15 cellular contexts compared by ENCODE assay signal in the genomic region with DNA sequence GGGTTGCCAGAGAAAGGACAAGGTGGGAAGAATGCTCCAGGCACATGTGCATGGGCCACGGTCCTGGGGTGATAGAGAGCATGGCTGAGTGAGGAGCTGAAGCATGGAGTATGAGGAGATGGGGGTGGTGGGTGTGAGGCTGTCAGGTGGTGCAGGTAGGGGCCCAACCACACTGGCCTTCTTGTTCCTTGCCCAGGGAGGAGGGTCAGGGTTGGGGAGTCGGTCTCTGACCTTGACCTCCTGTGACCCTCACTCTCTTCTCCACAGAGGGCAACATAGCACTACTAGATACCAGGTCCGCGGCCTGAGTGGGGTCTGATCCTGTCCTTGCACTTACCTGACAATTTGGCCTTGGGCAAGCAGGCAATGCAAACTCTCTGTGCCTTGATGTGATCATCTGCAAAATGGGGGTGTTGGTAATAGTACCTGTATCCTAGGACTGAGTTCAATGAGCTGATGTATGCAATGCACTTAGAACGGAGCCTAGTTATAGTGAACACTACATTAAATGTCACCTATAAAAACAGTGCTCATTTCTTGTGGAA.
DNase-seq lines count a peak whose midpoint lies in the region; ATAC-seq lines count a peak whose summit lies in the region.
"Had no signal": no experiment of that assay in that cellular context is flagged by ENCODE, and none has a peak within 500 bp of the region (broad histone marks: within the 10 kb centered on the region; RNA-seq: fewer than 3 reads in every experiment).

No MANE protein-coding gene starts in this region.

- H4K91ac ChIP-seq in trophoblast cell (ENCODE audit: low read depth, low read length) = peak overlapping the region; percentile 45

- H3K4me3 Mint-ChIP-seq in CD4-positive, alpha-beta memory T cell = no peak overlapping the region
- H3K4me3 Mint-ChIP-seq in activated T-helper 17 cell treated with anti-CD3 and anti-CD28 coated beads, Interleukin-2, amount 50 U/mL, for 72 hours = no peak overlapping the region
- H3K4me3 Mint-ChIP-seq in naive thymus-derived CD4-positive, alpha-beta T cell = peak overlapping the region in 1 of 10 donors; percentile 38
- H3K4me3 Mint-ChIP-seq: B cell; CD8-positive, alpha-beta T cell; HFFc6 had no signal

- no peak for DNase-seq in CD4-positive, alpha-beta memory T cell
- no peak for DNase-seq in naive thymus-derived CD4-positive, alpha-beta T cell
- no peak for DNase-seq in trophoblast cell
- no peak for DNase-seq in NCI-H2081 treated with DMSO at 0.1 percent for 48 hours (lab: John Stamatoyannopoulos, UW)
- DNase-seq in A172 (ENCODE audit: low spot score) = no peak
- DNase-seq in SW480 (ENCODE audit: low spot score) = no peak
- DNase-seq: C1 segment of cervical spinal cord; CD8-positive, alpha-beta T cell; COR-L47; DND-41; GDM1; HCEC 1CT; HFFc6 had no signal

- peak overlapping the region; percentile 29 for H2BK120ac ChIP-seq in trophoblast cell (ENCODE audit: insufficient read depth, low read length, poor library complexity)

- POLR2A ChIA-PET in CD4-positive, alpha-beta memory T cell (lab: Charles Lee; ENCODE audit: partially characterized antibody) = no interaction called here
- POLR2A ChIA-PET in naive thymus-derived CD4-positive, alpha-beta T cell (lab: Charles Lee) = no interaction called here

- H3K27ac ChIP-seq in CD4-positive, alpha-beta memory T cell (ENCODE audit: low read depth, low read length) = no peak overlapping the region
- no peak overlapping the region for H3K27ac ChIP-seq in naive thymus-derived CD4-positive, alpha-beta T cell (ENCODE audit: low read depth, low read length)
- no peak overlapping the region for H3K27ac ChIP-seq in trophoblast cell (ENCODE audit: low read depth, low read length)

- no peaks in the 10 kb centered on the region for H3K27me3 Mint-ChIP-seq in CD4-positive, alpha-beta memory T cell
- no peaks in the 10 kb centered on the region for H3K27me3 Mint-ChIP-seq in activated T-helper 17 cell treated with anti-CD3 and anti-CD28 coated beads, Interleukin-2, amount 50 U/mL, for 72 hours
- no peaks in the 10 kb centered on the region for H3K27me3 Mint-ChIP-seq in naive thymus-derived CD4-positive, alpha-beta T cell
- H3K27me3 Mint-ChIP-seq: B cell had no signal

- peak overlapping the region; percentile 24 for H3K14ac ChIP-seq in trophoblast cell (ENCODE audit: low read length)

- peaks cover 0 to 9% (median 2%) of the 10 kb centered on the region in 8 donors for H3K9me3 Mint-ChIP-seq in CD4-positive, alpha-beta memory T cell
- H3K9me3 Mint-ChIP-seq in activated T-helper 17 cell treated with anti-CD3 and anti-CD28 coated beads, Interleukin-2, amount 50 U/mL, for 72 hours = no peaks in the 10 kb centered on the region
- H3K9me3 Mint-ChIP-seq in naive thymus-derived CD4-positive, alpha-beta T cell = peaks cover 0 to 11% (median 1%) of the 10 kb centered on the region in 11 donors

- ATAC-seq in activated T-helper 17 cell treated with anti-CD3 and anti-CD28 coated beads, Interleukin-2, amount 50 U/mL, for 72 hours (replicated peaks) = no peak
- ATAC-seq in naive thymus-derived CD4-positive, alpha-beta T cell = no peak
- ATAC-seq: CD8-positive, alpha-beta T cell had no signal

- H2AFZ ChIP-seq in trophoblast cell (ENCODE audit: insufficient read depth, low read length, poor library complexity) = no peak overlapping the region

- H4K12ac ChIP-seq in trophoblast cell (ENCODE audit: low read depth, low read length) = no peak overlapping the region

- peak overlapping the region; percentile 3 for H3K18ac ChIP-seq in trophoblast cell (ENCODE audit: low read length)

- H3K4me2 ChIP-seq in trophoblast cell (ENCODE audit: low read length) = no peak overlapping the region

- no peaks in the 10 kb centered on the region for H3K4me1 ChIP-seq in CD4-positive, alpha-beta memory T cell (ENCODE audit: insufficient read depth, low read length)
- no peaks in the 10 kb centered on the region for H3K4me1 ChIP-seq in naive thymus-derived CD4-positive, alpha-beta T cell (ENCODE audit: control insufficient read depth in 2 of 2, insufficient read depth in 2 of 2, low read length in 2 of 2)
- peaks cover 8 to 14% of the 10 kb centered on the region in 2 experiments for H3K4me1 ChIP-seq in trophoblast cell (ENCODE audit: control insufficient read depth in 1 of 2, insufficient read depth in 2 of 2, low read length in 2 of 2)

- peaks cover 3% of the 10 kb centered on the region for H3K79me2 ChIP-seq in trophoblast cell (ENCODE audit: control insufficient read depth, insufficient read depth, low read length, poor library complexity)

- CTCF ChIA-PET in CD4-positive, alpha-beta memory T cell (lab: Charles Lee; ENCODE audit: partially characterized antibody) = interaction anchor here (7.9 kb wide), 1 partner anchor 93 kb away, joined by 145 read pairs; no protein-coding TSS in a partner anchor
- CTCF ChIA-PET in naive thymus-derived CD4-positive, alpha-beta T cell (lab: Charles Lee) = interaction anchor here (4.4 kb wide), 1 partner anchor 94 kb away, joined by 54 read pairs; no protein-coding TSS in a partner anchor

- H3K27ac Mint-ChIP-seq in CD4-positive, alpha-beta memory T cell = peak overlapping the region in 4 of 7 donors; percentile 1 to 72 (median 32)
- H3K27ac Mint-ChIP-seq in activated T-helper 17 cell treated with anti-CD3 and anti-CD28 coated beads, Interleukin-2, amount 50 U/mL, for 72 hours = peak overlapping the region; percentile 13
- H3K27ac Mint-ChIP-seq in naive thymus-derived CD4-positive, alpha-beta T cell = peak overlapping the region in 6 of 9 donors; percentile 18 to 74 (median 44)
- H3K27ac Mint-ChIP-seq: B cell, HFFc6 had no signal

- no peaks in the 10 kb centered on the region for H3K27me3 ChIP-seq in CD4-positive, alpha-beta memory T cell (ENCODE audit: insufficient read depth, low read length)
- no peaks in the 10 kb centered on the region for H3K27me3 ChIP-seq in naive thymus-derived CD4-positive, alpha-beta T cell (ENCODE audit: control insufficient read depth in 2 of 2, insufficient read depth in 2 of 2, low read length in 2 of 2)
- no peaks in the 10 kb centered on the region for H3K27me3 ChIP-seq in trophoblast cell (ENCODE audit: insufficient read depth, low read length)

- no peak overlapping the region for H3K4me3 ChIP-seq in CD4-positive, alpha-beta memory T cell (ENCODE audit: low read length in 2 of 2)
- no peak overlapping the region for H3K4me3 ChIP-seq in naive thymus-derived CD4-positive, alpha-beta T cell (ENCODE audit: low read length)
- no peak overlapping the region for H3K4me3 ChIP-seq in trophoblast cell (ENCODE audit: low read depth, low read length)

- peaks cover 7 to 15% (median 13%) of the 10 kb centered on the region in 4 donors for H3K4me1 Mint-ChIP-seq in CD4-positive, alpha-beta memory T cell
- H3K4me1 Mint-ChIP-seq in activated T-helper 17 cell treated with anti-CD3 and anti-CD28 coated beads, Interleukin-2, amount 50 U/mL, for 72 hours = no peaks in the 10 kb centered on the region
- H3K4me1 Mint-ChIP-seq in naive thymus-derived CD4-positive, alpha-beta T cell = peaks cover 0 to 52% (median 26%) of the 10 kb centered on the region in 7 donors

- no peak overlapping the region for H3K23ac ChIP-seq in trophoblast cell (ENCODE audit: low read length)

- no peaks in the 10 kb centered on the region for H3K9me3 ChIP-seq in CD4-positive, alpha-beta memory T cell (ENCODE audit: control insufficient read depth in 1 of 2, low read length in 2 of 2)
- peaks cover 0 to 2% (median under 1%) of the 10 kb centered on the region in 3 experiments for H3K9me3 ChIP-seq in naive thymus-derived CD4-positive, alpha-beta T cell (ENCODE audit: control insufficient read depth in 2 of 3, low read length in 3 of 3)
- peaks cover 4% of the 10 kb centered on the region for H3K9me3 ChIP-seq in trophoblast cell (ENCODE audit: insufficient read depth, low read depth, low read length)

- intact Hi-C loops in CD4-positive, alpha-beta memory T cell (cut with micrococcal nuclease) = loop anchor here (5.0 kb wide), 1 partner anchor 379 kb away; no protein-coding TSS in a partner anchor
- intact Hi-C loops in naive thymus-derived CD4-positive, alpha-beta T cell (cut with micrococcal nuclease) = loop anchor here in 1 of 2 donors (10.0 kb wide), 1 partner anchor 266 kb away; the partner anchor contains the start of gene GATA2

- peaks cover 5 to 8% of the 10 kb centered on the region in 2 donors for H3K36me3 Mint-ChIP-seq in CD4-positive, alpha-beta memory T cell
- H3K36me3 Mint-ChIP-seq in activated T-helper 17 cell treated with anti-CD3 and anti-CD28 coated beads, Interleukin-2, amount 50 U/mL, for 72 hours (ENCODE audit: low read depth) = no peaks in the 10 kb centered on the region
- H3K36me3 Mint-ChIP-seq in naive thymus-derived CD4-positive, alpha-beta T cell = peaks cover 1 to 19% (median 11%) of the 10 kb centered on the region in 5 donors

- no peak overlapping the region for H3K9ac ChIP-seq in trophoblast cell (ENCODE audit: low read length)

- H3K79me1 ChIP-seq in trophoblast cell (ENCODE audit: low read length) = peaks cover 12% of the 10 kb centered on the region

- H2AK5ac ChIP-seq in trophoblast cell (ENCODE audit: low read length) = no peak overlapping the region

- H2BK5ac ChIP-seq in trophoblast cell (ENCODE audit: low read depth, low read length, poor library complexity) = no peak overlapping the region

- H4K8ac ChIP-seq in trophoblast cell (ENCODE audit: low read depth, low read length) = no peak overlapping the region

- H2BK12ac ChIP-seq in trophoblast cell (ENCODE audit: low read length) = peak overlapping the region; percentile 3

- no peaks in the 10 kb centered on the region for H3K36me3 ChIP-seq in CD4-positive, alpha-beta memory T cell (ENCODE audit: insufficient read depth, low read length)
- no peaks in the 10 kb centered on the region for H3K36me3 ChIP-seq in naive thymus-derived CD4-positive, alpha-beta T cell (ENCODE audit: control insufficient read depth in 2 of 3, insufficient read depth in 3 of 3, low read length in 3 of 3)
- no peaks in the 10 kb centered on the region for H3K36me3 ChIP-seq in trophoblast cell (ENCODE audit: control insufficient read depth in 1 of 2, insufficient read depth in 2 of 2, low read length in 2 of 2)

- no peak overlapping the region for H3K4ac ChIP-seq in trophoblast cell (ENCODE audit: low read depth, low read length)

- no CpG with 5 or more reads among the region's 5 CpGs for WGBS in trophoblast cell (ENCODE audit: extremely low coverage, insufficient coverage, insufficient read length)
